ENCODE assay signal across 7 cellular contexts in the genomic region with DNA sequence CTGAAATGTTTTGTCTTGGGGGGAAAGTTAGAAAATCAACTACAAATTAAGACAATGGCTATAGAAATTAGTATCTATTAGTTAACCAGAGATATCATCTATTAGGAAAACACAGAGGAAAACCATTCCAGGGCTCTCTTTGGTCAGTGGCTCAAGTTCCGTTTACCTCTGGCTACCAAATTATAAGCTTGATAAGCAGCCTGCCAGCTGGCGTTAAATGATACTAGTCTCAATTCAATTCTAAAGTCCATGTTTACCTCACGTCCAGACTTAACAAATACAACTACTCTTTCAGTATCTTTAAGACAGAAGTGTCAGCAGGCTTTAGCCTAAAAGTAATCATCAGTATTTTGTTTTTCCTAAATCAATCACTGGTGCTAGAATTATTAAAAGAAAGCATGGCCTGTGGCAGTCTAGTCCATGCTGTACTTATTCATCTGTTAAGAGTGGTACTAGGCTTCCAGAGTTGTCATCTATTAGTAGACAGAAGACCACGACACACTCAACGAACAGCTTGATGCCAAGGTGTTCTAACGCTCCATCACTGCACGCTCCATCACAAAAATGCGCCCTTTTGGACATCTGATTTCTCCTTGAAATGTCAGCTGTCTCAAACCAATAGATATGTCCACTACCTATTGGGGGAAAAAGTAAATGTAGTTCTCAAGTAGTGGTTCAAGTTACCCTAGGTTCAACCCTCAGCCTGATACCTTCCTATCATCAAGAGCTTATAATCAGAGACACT. TPM values are rescaled to one million over a fixed set of nuclear protein-coding genes. Genes with fewer than 3 reads are reported as not detected.
DNase-seq lines count a peak whose midpoint lies in the region; ATAC-seq and TF ChIP-seq lines count a peak whose summit lies in the region.

No MANE protein-coding gene starts in this region.

- peaks cover 65% of the 10 kb centered on the region for H3K79me2 ChIP-seq in Karpas-422 (ENCODE audit: low read length)

- H3K4me3 Mint-ChIP-seq in activated naive CD8-positive, alpha-beta T cell treated with anti-CD3 and anti-CD28 coated beads, Interleukin-2, amount 10 ng/mL, durations not matched to agents 7 days and 5 days, result peak overlapping the region; percentile 96

- peak overlapping the region; percentile 96 for H3K27ac Mint-ChIP-seq in activated naive CD8-positive, alpha-beta T cell treated with anti-CD3 and anti-CD28 coated beads, Interleukin-2, amount 10 ng/mL, durations not matched to agents 7 days and 5 days

- TF ChIP-seq POLR2A in testis (IDR thresholded peaks at IDR 0.05), result no peak

- DNase-seq in Karpas-422 (peak; percentile 58), left colon (peak; percentile 45 to 65), testis (no peak), omental fat pad (ENCODE audit: low spot score) (no peak)
- DNase-seq in activated naive CD8-positive, alpha-beta T cell treated with anti-CD3 and anti-CD28 coated beads, Interleukin-2, amount 10 ng/mL, durations not matched to agents 7 days and 5 days, result no peak

- H3K4me1 Mint-ChIP-seq in activated naive CD8-positive, alpha-beta T cell treated with anti-CD3 and anti-CD28 coated beads, Interleukin-2, amount 10 ng/mL, durations not matched to agents 7 days and 5 days, result peaks cover 52% of the 10 kb centered on the region

- peak overlapping the region; percentile 89 for H3K4me3 ChIP-seq in Karpas-422 (ENCODE audit: low read length)
- H3K4me3 ChIP-seq in testis, result peak overlapping the region; percentile 92 to 97

- H3K9me3 Mint-ChIP-seq in activated naive CD8-positive, alpha-beta T cell treated with anti-CD3 and anti-CD28 coated beads, Interleukin-2, amount 10 ng/mL, durations not matched to agents 7 days and 5 days, result peaks cover 2% of the 10 kb centered on the region

- TF ChIP-seq CTCF in testis (IDR thresholded peaks at IDR 0.05) (no peak), omental fat pad (IDR thresholded peaks at IDR 0.05) (no peak)

- peaks cover 63% of the 10 kb centered on the region for H3K4me1 ChIP-seq in Karpas-422 (ENCODE audit: low read length)
- peaks cover 23% of the 10 kb centered on the region for H3K4me1 ChIP-seq in testis

- H3K9me2 ChIP-seq in Karpas-422 (replicated peaks; ENCODE audit: insufficient read depth, low read length), result no peaks in the 10 kb centered on the region

- H3K27me3 ChIP-seq in Karpas-422 (ENCODE audit: low read length) (no peaks in the 10 kb centered on the region), testis (no peaks in the 10 kb centered on the region)

- no peaks in the 10 kb centered on the region for H3K9me3 ChIP-seq in Karpas-422 (ENCODE audit: low read length)
- no peaks in the 10 kb centered on the region for H3K9me3 ChIP-seq in testis

- no peak overlapping the region for H2AFZ ChIP-seq in Karpas-422 (ENCODE audit: low read length)

- H3K4me2 ChIP-seq in Karpas-422 (ENCODE audit: low read depth, low read length, poor library complexity, severe bottlenecking), result peak overlapping the region; percentile 80

- H3K27ac ChIP-seq in Karpas-422 (ENCODE audit: low read length) (peak overlapping the region; percentile 68; the same call in 1 of the 2 replicates), testis (peak overlapping the region; percentile 86 to 92)

- H3K9ac ChIP-seq in Karpas-422 (ENCODE audit: low read length), result peak overlapping the region; percentile 96

- ATAC-seq in GM19351 (IDR thresholded peaks at IDR 0.05; ENCODE audit: unreplicated experiment) (peak; percentile 1), left colon (peak; percentile 41), omental fat pad (ENCODE audit: low FRiP score) (no peak), HG03025 (IDR thresholded peaks at IDR 0.05; ENCODE audit: low FRiP score, unreplicated experiment) (no peak)
- ATAC-seq in activated naive CD8-positive, alpha-beta T cell treated with anti-CD3 and anti-CD28 coated beads, Interleukin-2, amount 10 ng/mL, durations not matched to agents 7 days and 5 days (ENCODE audit: low read depth), result no peak

- no peaks in the 10 kb centered on the region for H3K27me3 Mint-ChIP-seq in activated naive CD8-positive, alpha-beta T cell treated with anti-CD3 and anti-CD28 coated beads, Interleukin-2, amount 10 ng/mL, durations not matched to agents 7 days and 5 days

- H3K36me3 ChIP-seq in Karpas-422 (ENCODE audit: insufficient read depth, low read length) (peaks cover 21% of the 10 kb centered on the region; the same call in 1 of the 2 replicates), testis (ENCODE audit: low read depth, missing control alignments) (no peaks in the 10 kb centered on the region)

- WGBS in testis, 2 donors, result 13 to 14% methylated on average over 8 of the region's 8 CpGs

- intact Hi-C loops in left colon (cut with DNase I, micrococcal nuclease), result no loop called here
- intact Hi-C loops in testis (cut with DNase I; ENCODE audit: low total_unique reads), result no loop called here

- H4K20me1 ChIP-seq in Karpas-422 (ENCODE audit: insufficient read depth, low read depth, low read length), result peaks cover 48% of the 10 kb centered on the region

- POLR2A ChIA-PET in activated naive CD8-positive, alpha-beta T cell treated with anti-CD3 and anti-CD28 coated beads, Interleukin-2, amount 10 ng/mL, durations not matched to agents 7 days and 5 days (lab: Charles Lee), result interaction anchor here (1.1 to 5.5 kb wide), 22 partner anchors 10 to 364 kb away, joined by 3 to 105 read pairs (median 18); a partner anchor contains a TSS

- peaks cover 49% of the 10 kb centered on the region for H3K36me3 Mint-ChIP-seq in activated naive CD8-positive, alpha-beta T cell treated with anti-CD3 and anti-CD28 coated beads, Interleukin-2, amount 10 ng/mL, durations not matched to agents 7 days and 5 days

RNA-seq across cellular contexts. Expression of a gene that starts 1.5 kb away (rescaled TPM):
- 60.0 and 113 TPM in 2 replicates for total RNA-seq in Karpas-422 (2014; rRNA removed; shearing (Covaris generic); ENCODE audit: low replicate concordance)
- total RNA-seq in activated naive CD8-positive, alpha-beta T cell treated with anti-CD3 and anti-CD28 coated beads, Interleukin-2, amount 10 ng/mL, durations not matched to agents 7 days and 5 days, result 100 to 1,000 TPM; 261 to 265 TPM
- total RNA-seq in left colon (100 to 1,000 TPM; 134 to 170 TPM), testis (10 to 100 TPM; 78.3 to 94.6 TPM), omental fat pad (100 to 1,000 TPM in 2 of 4 donors, 10 to 100 TPM in 2; 68.5 to 152 (median 99.2) TPM)
- 58.9 TPM for polyA plus RNA-seq in testis (ENCODE audit: insufficient read depth, low read depth, low replicate concordance)

Comparison
In these comparisons a context has a peak if more than half of its experiments do, and no peak if none do; other contexts are left out.
1. ATAC-seq: peak in GM19351 (single experiment) and left colon (single experiment); none in activated naive CD8-positive, alpha-beta T cell treated with anti-CD3 and anti-CD28 coated beads, Interleukin-2, amount 10 ng/mL, durations not matched to agents 7 days and 5 days (single experiment), omental fat pad (single experiment) and HG03025 (single experiment).
2. DNase-seq: peak in Karpas-422 (single experiment) and left colon (2 of 2); none in activated naive CD8-positive, alpha-beta T cell treated with anti-CD3 and anti-CD28 coated beads, Interleukin-2, amount 10 ng/mL, durations not matched to agents 7 days and 5 days (single experiment), testis (single experiment) and omental fat pad (single experiment).